ENCODE assay signal across 8 cellular contexts in the genomic region with DNA sequence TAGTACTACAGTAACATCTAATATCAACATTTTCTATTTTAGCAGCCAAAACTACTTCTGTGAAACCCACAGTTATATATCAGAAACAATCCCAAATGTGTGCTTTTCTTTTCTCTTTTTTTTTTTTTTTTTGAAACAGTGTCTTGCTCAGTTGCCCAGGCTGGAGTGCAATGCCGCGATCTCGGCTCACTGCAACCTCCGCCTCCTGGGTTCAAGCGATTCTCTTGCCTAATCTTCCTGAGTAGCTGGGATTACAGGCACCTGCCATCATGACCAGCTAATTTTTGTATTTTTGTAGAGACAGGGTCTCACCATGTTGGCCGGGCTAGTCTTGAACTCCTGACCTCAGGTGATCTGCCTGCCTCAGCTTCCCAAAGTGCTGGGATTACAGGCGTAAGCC. TPM values are rescaled to one million over a fixed set of nuclear protein-coding genes. Genes with fewer than 3 reads are reported as not detected.
A peak's percentile ranks its signal among the peaks of the same experiment; 100 is the strongest.
DNase-seq lines count a peak whose midpoint lies in the region; ATAC-seq and TF ChIP-seq lines count a peak whose summit lies in the region.
"Not testable (repeated sequence)": the region's sequence is repeated elsewhere in the genome, so short reads cannot be mapped to it uniquely, and the experiment has no call there.

No MANE protein-coding gene starts in this region.

- not testable (repeated sequence) for H3F3A ChIP-seq in smooth muscle cell (ENCODE audit: low read depth)

- TF ChIP-seq POLR2A in HCT116 (IDR thresholded peaks at IDR 0.05; ENCODE audit: borderline replicate concordance, extremely low read depth, insufficient read depth, insufficient read length) = not testable (repeated sequence)

- not testable (repeated sequence) for ATAC-seq in HCT116; activated naive CD4-positive, alpha-beta T cell treated with anti-CD3 and anti-CD28 coated beads, Interleukin-2, amount 50 U/mL, for 72 hours; naive thymus-derived CD4-positive, alpha-beta T cell

- not testable (repeated sequence) for H3K27me3 ChIP-seq in HCT116 (ENCODE audit: insufficient read depth, low read length); endocrine pancreas (ENCODE audit: control insufficient read depth, insufficient read depth, low read length); naive thymus-derived CD4-positive, alpha-beta T cell (ENCODE audit: control insufficient read depth in 2 of 2, insufficient read depth in 2 of 2, low read length in 2 of 2); smooth muscle cell (ENCODE audit: low read depth)

- not testable (repeated sequence) for H3K9me3 ChIP-seq in HCT116 (ENCODE audit: control insufficient read depth in 1 of 2, insufficient read depth in 1 of 2, low read depth in 1 of 2, low read length in 2 of 2); OCI-LY7 (ENCODE audit: low read length); endocrine pancreas (ENCODE audit: control insufficient read depth, low read length); naive thymus-derived CD4-positive, alpha-beta T cell (ENCODE audit: control insufficient read depth in 2 of 3, low read length in 3 of 3); smooth muscle cell (replicated peaks; ENCODE audit: low read depth)

- peak overlapping the region; percentile 88; the same call in 1 of the 2 replicates for H3K9ac ChIP-seq in HCT116 (ENCODE audit: low read length)
- H3K9ac ChIP-seq in endocrine pancreas (ENCODE audit: control insufficient read depth, insufficient read depth, low read length); smooth muscle cell (ENCODE audit: low read depth): not testable (repeated sequence)

- peak overlapping the region in 5 of 7 donors; percentile 15 to 100 (median 69) for H3K27ac Mint-ChIP-seq in CD14-positive monocyte
- peak overlapping the region; percentile 64 for H3K27ac Mint-ChIP-seq in activated CD4-positive, alpha-beta T cell treated with anti-CD3 and anti-CD28 coated beads, Interleukin-2, amount 10 ng/mL, durations not matched to agents 7 days and 5 days
- H3K27ac Mint-ChIP-seq in activated naive CD4-positive, alpha-beta T cell treated with anti-CD3 and anti-CD28 coated beads, Interleukin-2, amount 50 U/mL, for 72 hours = peak overlapping the region; percentile 91 to 99
- peak overlapping the region in 7 of 9 donors; percentile 52 to 100 (median 97) for H3K27ac Mint-ChIP-seq in naive thymus-derived CD4-positive, alpha-beta T cell

- intact Hi-C loops in CD14-positive monocyte (cut with micrococcal nuclease); HCT116 (cut with micrococcal nuclease); OCI-LY7 (cut with micrococcal nuclease; ENCODE audit: unreplicated experiment): not testable (repeated sequence)
- intact Hi-C loops in naive thymus-derived CD4-positive, alpha-beta T cell (cut with micrococcal nuclease) = loop anchor here (5.0 to 10.0 kb wide), 9 partner anchors 174 to 1736 kb away; partner anchors contain the start of genes CRLF3 (in 2 of the 2), BLMH (in 1 of the 2), COPRS (in 1 of the 2) and GOSR1 (in 1 of the 2)

- RAD21 ChIA-PET in HCT116 (lab: Charles Lee; ENCODE audit: low non-redundant PET in 1 of 2, low total read pairs in 2 of 2, uncharacterized antibody in 2 of 2, unreplicated experiment in 2 of 2) = interaction anchor here in 1 of 2 experiments (0.7 kb wide), 1 partner anchor 218 kb away, joined by 6 read pairs; no protein-coding TSS in a partner anchor

- H3K4me2 ChIP-seq in HCT116 (ENCODE audit: low read length) = not testable (repeated sequence)
- peak overlapping the region; percentile 91 for H3K4me2 ChIP-seq in OCI-LY7 (ENCODE audit: low read length)
- peak overlapping the region; percentile 90 for H3K4me2 ChIP-seq in smooth muscle cell

- H3K79me2 ChIP-seq in HCT116 (ENCODE audit: insufficient read depth, low read length) (peaks cover 68% of the 10 kb centered on the region), OCI-LY7 (ENCODE audit: insufficient read depth, low read depth, low read length) (peaks cover 72% of the 10 kb centered on the region), smooth muscle cell (ENCODE audit: low read depth) (peaks cover 67% of the 10 kb centered on the region)

- not testable (repeated sequence) for H2AFZ ChIP-seq in HCT116 (ENCODE audit: low read depth, low read length, poor library complexity, severe bottlenecking); OCI-LY7 (ENCODE audit: low read length); smooth muscle cell (ENCODE audit: low read depth)

- peaks cover 15 to 16% of the 10 kb centered on the region in 2 experiments for H3K36me3 ChIP-seq in HCT116 (ENCODE audit: control insufficient read depth in 1 of 2, insufficient read depth in 2 of 2, low read length in 2 of 2)
- peaks cover 53% of the 10 kb centered on the region for H3K36me3 ChIP-seq in OCI-LY7 (ENCODE audit: insufficient read depth, low read length)
- H3K36me3 ChIP-seq in endocrine pancreas (ENCODE audit: control insufficient read depth, insufficient read depth, low read length); naive thymus-derived CD4-positive, alpha-beta T cell (ENCODE audit: control insufficient read depth in 2 of 3, insufficient read depth in 3 of 3, low read length in 3 of 3); smooth muscle cell (ENCODE audit: low read depth): not testable (repeated sequence)

- BruUV-seq in HCT116 (replicated peaks; lab: Mats Ljungman, UMichigan); OCI-LY7 (replicated peaks; lab: Mats Ljungman, UMichigan): not testable (repeated sequence)

- not testable (repeated sequence) for H3K4me3 ChIP-seq in HCT116 (replicated peaks in 1 of 2; ENCODE audit: low read depth in 1 of 2, low read length in 2 of 2); naive thymus-derived CD4-positive, alpha-beta T cell (ENCODE audit: low read length); smooth muscle cell
- H3K4me3 ChIP-seq in OCI-LY7 (ENCODE audit: low read depth, low read length, poor library complexity, severe bottlenecking) (peak overlapping the region; percentile 88), endocrine pancreas (ENCODE audit: control insufficient read depth, insufficient read depth, low read length) (peak overlapping the region; percentile 94)

- H3K36me3 Mint-ChIP-seq in CD14-positive monocyte = peaks cover 12 to 36% of the 10 kb centered on the region in 2 donors
- peaks cover 34% of the 10 kb centered on the region for H3K36me3 Mint-ChIP-seq in activated CD4-positive, alpha-beta T cell treated with anti-CD3 and anti-CD28 coated beads, Interleukin-2, amount 10 ng/mL, durations not matched to agents 7 days and 5 days (ENCODE audit: low read depth)
- peaks cover 20 to 44% of the 10 kb centered on the region in 2 donors for H3K36me3 Mint-ChIP-seq in activated naive CD4-positive, alpha-beta T cell treated with anti-CD3 and anti-CD28 coated beads, Interleukin-2, amount 50 U/mL, for 72 hours
- H3K36me3 Mint-ChIP-seq in naive thymus-derived CD4-positive, alpha-beta T cell = peaks cover 3 to 17% (median 12%) of the 10 kb centered on the region in 5 donors

- POLR2A ChIA-PET in HCT116 (lab: Charles Lee) = interaction anchor here (1.2 to 2.4 kb wide), 3 partner anchors 8 to 15 kb away, joined by 3 to 7 read pairs (median 4); no protein-coding TSS in a partner anchor
- POLR2A ChIA-PET in OCI-LY7 (lab: Charles Lee) = interaction anchor here (0.5 to 1.5 kb wide), 7 partner anchors 13 to 245 kb away, joined by 3 to 4 read pairs (median 3); partner anchors contain the start of gene BLMH
- POLR2A ChIA-PET in activated CD4-positive, alpha-beta T cell treated with anti-CD3 and anti-CD28 coated beads, Interleukin-2, amount 10 ng/mL, durations not matched to agents 7 days and 5 days (lab: Charles Lee) = not testable (repeated sequence)
- POLR2A ChIA-PET in naive thymus-derived CD4-positive, alpha-beta T cell (lab: Charles Lee) = interaction anchor here (1.4 to 1.7 kb wide), 2 partner anchors 14 to 173 kb away, joined by 3 to 4 read pairs; partner anchors contain the start of gene BLMH

- TF ChIP-seq RAD21 in HCT116 (IDR thresholded peaks at IDR 0.05; ENCODE audit: low read depth) = not testable (repeated sequence)

- peaks cover 20% of the 10 kb centered on the region for H3K4me1 Mint-ChIP-seq in CD14-positive monocyte
- H3K4me1 Mint-ChIP-seq in activated CD4-positive, alpha-beta T cell treated with anti-CD3 and anti-CD28 coated beads, Interleukin-2, amount 10 ng/mL, durations not matched to agents 7 days and 5 days = peaks cover 54% of the 10 kb centered on the region
- H3K4me1 Mint-ChIP-seq in naive thymus-derived CD4-positive, alpha-beta T cell = peaks cover 23 to 63% (median 50%) of the 10 kb centered on the region in 7 donors

- not testable (repeated sequence) for H3K9me2 ChIP-seq in HCT116 (ENCODE audit: insufficient read depth); OCI-LY7 (ENCODE audit: insufficient read depth, low read length)

- not testable (repeated sequence) for H3K9me3 Mint-ChIP-seq in CD14-positive monocyte; activated CD4-positive, alpha-beta T cell treated with anti-CD3 and anti-CD28 coated beads, Interleukin-2, amount 10 ng/mL, durations not matched to agents 7 days and 5 days; activated naive CD4-positive, alpha-beta T cell treated with anti-CD3 and anti-CD28 coated beads, Interleukin-2, amount 50 U/mL, for 72 hours; naive thymus-derived CD4-positive, alpha-beta T cell

- DNase-seq in CD14-positive monocyte (ENCODE audit: low spot score); HCT116 (ENCODE audit: low read depth, low spot score); OCI-LY7 (ENCODE audit: low spot score); activated CD4-positive, alpha-beta T cell treated with anti-CD3 and anti-CD28 coated beads, Interleukin-2, amount 10 ng/mL, durations not matched to agents 7 days and 5 days; activated naive CD4-positive, alpha-beta T cell treated with anti-CD3 and anti-CD28 coated beads, Interleukin-2, amount 50 U/mL, for 72 hours (ENCODE audit: low spot score in 2 of 2); naive thymus-derived CD4-positive, alpha-beta T cell; smooth muscle cell (lab: John Stamatoyannopoulos, UW; ENCODE audit: unreplicated experiment): not testable (repeated sequence)

- not testable (repeated sequence) for H4K20me1 ChIP-seq in HCT116 (ENCODE audit: insufficient read depth); OCI-LY7 (ENCODE audit: insufficient read depth, low read length)
- H4K20me1 ChIP-seq in smooth muscle cell (ENCODE audit: low read depth) = peaks cover 43% of the 10 kb centered on the region

- TF ChIP-seq CTCF in CD14-positive monocyte (IDR thresholded peaks at IDR 0.05); HCT116 (IDR thresholded peaks at IDR 0.05 in 2 of 3, conservative IDR thresholded peaks at IDR 0.05 in 1 of 3; ENCODE audit: borderline replicate concordance in 1 of 3, insufficient read depth in 1 of 3, low read depth in 2 of 3, low read length in 2 of 3); OCI-LY7 (conservative IDR thresholded peaks at IDR 0.05; ENCODE audit: low read length); smooth muscle cell (IDR thresholded peaks at IDR 0.05; ENCODE audit: borderline replicate concordance, insufficient read depth, poor library complexity, severe bottlenecking): not testable (repeated sequence)

- not testable (repeated sequence) for H3K27ac ChIP-seq in HCT116 (ENCODE audit: low read depth, low read length); OCI-LY7 (ENCODE audit: low read depth, low read length, poor library complexity, severe bottlenecking); naive thymus-derived CD4-positive, alpha-beta T cell (ENCODE audit: low read depth, low read length); smooth muscle cell (ENCODE audit: low read depth)

- CTCF ChIA-PET in HCT116 (lab: Charles Lee) = interaction anchor here (1.5 kb wide), 1 partner anchor 14 kb away, joined by 5 read pairs; no protein-coding TSS in a partner anchor
- CTCF ChIA-PET in OCI-LY7 (lab: Charles Lee; ENCODE audit: unreplicated experiment) = not testable (repeated sequence)
- CTCF ChIA-PET in activated CD4-positive, alpha-beta T cell treated with anti-CD3 and anti-CD28 coated beads, Interleukin-2, amount 10 ng/mL, durations not matched to agents 7 days and 5 days (lab: Charles Lee) = interaction anchor here (1.2 kb wide), 1 partner anchor 14 kb away, joined by 5 read pairs; no protein-coding TSS in a partner anchor
- CTCF ChIA-PET in naive thymus-derived CD4-positive, alpha-beta T cell (lab: Charles Lee) = interaction anchor here (1.2 to 1.3 kb wide), 2 partner anchors 14 to 218 kb away, joined by 6 read pairs; no protein-coding TSS in a partner anchor

- not testable (repeated sequence) for H3K4me1 ChIP-seq in HCT116 (ENCODE audit: control insufficient read depth in 1 of 2, insufficient read depth in 2 of 2, low read length in 2 of 2); endocrine pancreas (ENCODE audit: control insufficient read depth, insufficient read depth, low read length); naive thymus-derived CD4-positive, alpha-beta T cell (ENCODE audit: control insufficient read depth in 2 of 2, insufficient read depth in 2 of 2, low read length in 2 of 2); smooth muscle cell (ENCODE audit: low read depth)
- H3K4me1 ChIP-seq in OCI-LY7 (ENCODE audit: insufficient read depth, low read length, poor library complexity, severe bottlenecking) = peaks cover 26% of the 10 kb centered on the region

- not testable (repeated sequence) for H3K4me3 Mint-ChIP-seq in CD14-positive monocyte
- H3K4me3 Mint-ChIP-seq in activated CD4-positive, alpha-beta T cell treated with anti-CD3 and anti-CD28 coated beads, Interleukin-2, amount 10 ng/mL, durations not matched to agents 7 days and 5 days = peak overlapping the region; percentile 22
- H3K4me3 Mint-ChIP-seq in naive thymus-derived CD4-positive, alpha-beta T cell = peak overlapping the region; percentile 38 to 100 (median 98)

- WGBS in smooth muscle cell (ENCODE audit: low lambda C conversion rate) = 98% methylated on average over 7 of the region's 7 CpGs

- H3K27me3 Mint-ChIP-seq in CD14-positive monocyte (ENCODE audit: low read depth in 3 of 3); activated CD4-positive, alpha-beta T cell treated with anti-CD3 and anti-CD28 coated beads, Interleukin-2, amount 10 ng/mL, durations not matched to agents 7 days and 5 days; naive thymus-derived CD4-positive, alpha-beta T cell: not testable (repeated sequence)

RNA-seq across cellular contexts. Expression of gene NSRP1, which starts 2.0 kb away (rescaled TPM):
- polyA plus RNA-seq in CD14-positive monocyte (10 to 100 TPM in 1 of 2 donors, 1 to 10 TPM in 1; 7.2 to 19.9 TPM), smooth muscle cell (31.4 and 36.6 TPM in 2 replicates)
- total RNA-seq in HCT116 (2021; ENCODE audit: unreplicated experiment) (24.9 TPM), OCI-LY7 (2022) (43.5 and 44.1 TPM in 2 replicates), smooth muscle cell (4.9 and 8.6 TPM in 2 replicates)
- polyA plus RNA-seq in HCT116 (2012) = 10.6 and 13.6 TPM in 2 replicates
- total RNA-seq in OCI-LY7 (2014; rRNA removed; shearing (Covaris generic)) = 18.6 and 26.1 TPM in 2 replicates
- 10 to 100 TPM; 23.0 TPM for total RNA-seq in activated CD4-positive, alpha-beta T cell treated with anti-CD3 and anti-CD28 coated beads, Interleukin-2, amount 10 ng/mL, durations not matched to agents 7 days and 5 days
- total RNA-seq in activated naive CD4-positive, alpha-beta T cell treated with anti-CD3 and anti-CD28 coated beads, Interleukin-2, amount 50 U/mL, for 72 hours = 10 to 100 TPM; 22.0 to 33.6 TPM
- 10 to 100 TPM; 25.6 to 34.7 (median 29.3) TPM for total RNA-seq in naive thymus-derived CD4-positive, alpha-beta T cell
- 10 to 100 TPM; 23.3 to 31.5 TPM for polyA plus RNA-seq in naive thymus-derived CD4-positive, alpha-beta T cell
